In genomic region chr4:2306773-2307410, GRCh38 we compare ENCODE assay signal across 1 cellular context.
TF ChIP-seq lines count a peak whose summit lies in the region.

No MANE protein-coding gene starts in this region.

TF ChIP-seq in K562, 482 proteins besides CTCF, POLR2A, EP300 and RAD21 (continued from another document):
- TF ChIP-seq ZBTB33 (CRISPR knock-in tag; IDR thresholded peaks at IDR 0.05) (no peak), ID3 (CRISPR knock-in tag; IDR thresholded peaks at IDR 0.05) (no peak), ID3 (tag; IDR thresholded peaks at IDR 0.05) (no peak), ARID4B (CRISPR knock-in tag; IDR thresholded peaks at IDR 0.05) (no peak), GABPB1 (CRISPR knock-in tag; IDR thresholded peaks at IDR 0.05) (no peak), AFF1 (IDR thresholded peaks at IDR 0.05; ENCODE audit: low read depth in 1 of 2, partially characterized antibody in 2 of 2) (peak in 1 of 2 experiments; percentile 99), FIP1L1 (IDR thresholded peaks at IDR 0.05; ENCODE audit: low read depth, low read length, poor library complexity, severe bottlenecking) (no peak), TRIM28 (IDR thresholded peaks at IDR 0.05) (peak; percentile 20; the same call in 1 of the 2 replicates), ZZZ3 (IDR thresholded peaks at IDR 0.05) (no peak), CHCHD3 (CRISPR knock-in tag; IDR thresholded peaks at IDR 0.05) (no peak), ZNF79 (CRISPR knock-in tag; IDR thresholded peaks at IDR 0.05; ENCODE audit: low read depth) (no peak), TRIM24 (IDR thresholded peaks at IDR 0.05) (0 out of 4 replicates have a peak, but pooled peaks of 1 of the 2 experiments have one; percentile 25), NFATC3 (IDR thresholded peaks at IDR 0.05) (no peak)
